In the genomic region with DNA sequence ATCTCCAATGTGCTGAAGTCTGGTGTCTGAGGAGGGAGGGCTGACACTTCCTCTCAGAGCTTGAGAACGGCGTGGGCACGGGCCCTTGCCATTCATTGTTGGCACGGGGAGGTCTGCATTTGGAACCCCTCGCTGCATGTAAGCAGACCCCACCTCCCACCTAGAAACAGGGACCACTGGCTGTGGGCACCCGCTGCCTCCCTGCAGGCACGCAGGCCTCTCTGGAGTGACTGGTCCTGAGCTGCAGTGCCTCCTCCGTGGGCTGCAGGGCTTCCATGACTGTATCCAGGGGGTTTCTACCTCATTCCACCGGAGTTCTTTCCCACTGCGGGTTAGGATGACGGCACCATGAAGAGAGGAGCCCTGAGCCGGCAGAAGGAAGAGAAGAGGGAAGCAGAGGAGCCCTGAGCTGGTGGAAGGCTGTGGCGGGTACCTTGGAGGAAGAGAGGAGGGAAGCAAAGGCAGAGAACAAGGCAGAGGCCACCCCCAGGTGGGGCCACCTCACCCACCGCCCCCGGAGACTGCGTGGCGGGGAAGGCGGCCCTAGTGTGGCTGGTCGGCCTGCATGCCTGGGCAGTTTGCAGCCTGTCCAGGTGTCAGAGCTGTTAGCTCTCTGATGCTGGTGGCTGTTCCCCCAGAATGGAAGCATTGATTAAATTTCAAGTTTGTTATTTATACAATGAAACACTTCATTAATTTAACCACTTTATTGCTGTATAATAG, we compare ENCODE assay signal across 19 cellular contexts.
"Had no signal": no experiment of that assay in that cellular context is flagged by ENCODE, and none has a peak within 500 bp of the region (broad histone marks: within the 10 kb centered on the region; RNA-seq: fewer than 3 reads in every experiment).

No MANE protein-coding gene starts in this region.

- H3K27me3 Mint-ChIP-seq: activated CD4-positive, alpha-beta T cell treated with anti-CD3 and anti-CD28 coated beads, Interleukin-2, amount 10 ng/mL, durations not matched to agents 24 days and 14 days; activated CD8-positive, alpha-beta memory T cell treated with anti-CD3 and anti-CD28 coated beads, Interleukin-2, amount 10 ng/mL, durations not matched to agents 7 days and 5 days; activated CD8-positive, alpha-beta T cell treated with anti-CD3 and anti-CD28 coated beads for 36 hours; dendritic cell treated with granulocyte-macrophage colony-stimulating factor and Interleukin-4, amounts not matched to agents 40 ng/mL and 50 ng/mL, for 4 days; progenitor cell of endocrine pancreas; stimulated activated naive CD8-positive, alpha-beta T cell treated with anti-CD3 and anti-CD28 coated beads, Interleukin-15, amount 100 ng/mL, for 72 hours had no signal

- H3K4me3 ChIP-seq: cardiac muscle cell, heart left ventricle, neural progenitor cell, tibial nerve had no signal

- H3K27me3 ChIP-seq: cardiac muscle cell, heart left ventricle, neural progenitor cell, tibial nerve had no signal

- H2AFZ ChIP-seq: neural progenitor cell had no signal

- H3K9me3 Mint-ChIP-seq: activated CD4-positive, alpha-beta T cell treated with anti-CD3 and anti-CD28 coated beads, Interleukin-2, amount 10 ng/mL, durations not matched to agents 24 days and 14 days; activated CD8-positive, alpha-beta T cell treated with anti-CD3 and anti-CD28 coated beads for 36 hours; dendritic cell treated with granulocyte-macrophage colony-stimulating factor and Interleukin-4, amounts not matched to agents 40 ng/mL and 50 ng/mL, for 4 days; stimulated activated naive CD8-positive, alpha-beta T cell treated with anti-CD3 and anti-CD28 coated beads, Interleukin-15, amount 100 ng/mL, for 72 hours had no signal

- H3K4me2 ChIP-seq: neural progenitor cell had no signal

- H3K9me3 ChIP-seq: heart left ventricle, tibial nerve had no signal

- H3K4me3 Mint-ChIP-seq: activated CD4-positive, alpha-beta T cell treated with anti-CD3 and anti-CD28 coated beads, Interleukin-2, amount 10 ng/mL, durations not matched to agents 24 days and 14 days; activated CD8-positive, alpha-beta memory T cell treated with anti-CD3 and anti-CD28 coated beads, Interleukin-2, amount 10 ng/mL, durations not matched to agents 7 days and 5 days; activated CD8-positive, alpha-beta T cell treated with anti-CD3 and anti-CD28 coated beads for 36 hours; dendritic cell treated with granulocyte-macrophage colony-stimulating factor and Interleukin-4, amounts not matched to agents 40 ng/mL and 50 ng/mL, for 4 days; neural progenitor cell; stimulated activated naive CD8-positive, alpha-beta T cell treated with anti-CD3 and anti-CD28 coated beads, Interleukin-15, amount 100 ng/mL, for 72 hours had no signal

- H3K9ac ChIP-seq: neural progenitor cell had no signal

- DNase-seq: activated CD4-positive, alpha-beta T cell treated with anti-CD3 and anti-CD28 coated beads, Interleukin-2, amount 10 ng/mL, durations not matched to agents 24 days and 14 days; activated CD8-positive, alpha-beta memory T cell treated with anti-CD3 and anti-CD28 coated beads, Interleukin-2, amount 10 ng/mL, durations not matched to agents 7 days and 5 days; activated CD8-positive, alpha-beta T cell treated with anti-CD3 and anti-CD28 coated beads for 36 hours; activated naive CD4-positive, alpha-beta T cell treated with Interleukin-2 at 50 U/mL for 16 hours; amygdala; effector CD4-positive, alpha-beta T cell; heart left ventricle; islet precursor cell; left colon; mesenchymal stem cell; stimulated activated CD4-positive, alpha-beta T cell treated with anti-CD3 and anti-CD28 coated beads, Interleukin-4, amount 100 ng/mL, for 24 hours; stimulated activated naive CD8-positive, alpha-beta T cell treated with anti-CD3 and anti-CD28 coated beads, Interleukin-15, amount 100 ng/mL, for 72 hours had no signal

- H3K27ac Mint-ChIP-seq: activated CD4-positive, alpha-beta T cell treated with anti-CD3 and anti-CD28 coated beads, Interleukin-2, amount 10 ng/mL, durations not matched to agents 24 days and 14 days; activated CD8-positive, alpha-beta memory T cell treated with anti-CD3 and anti-CD28 coated beads, Interleukin-2, amount 10 ng/mL, durations not matched to agents 7 days and 5 days; activated CD8-positive, alpha-beta T cell treated with anti-CD3 and anti-CD28 coated beads for 36 hours; dendritic cell treated with granulocyte-macrophage colony-stimulating factor and Interleukin-4, amounts not matched to agents 40 ng/mL and 50 ng/mL, for 4 days had no signal

- H3K27ac ChIP-seq: cardiac muscle cell, heart left ventricle, neural progenitor cell, tibial nerve had no signal

- H3K4me1 ChIP-seq: heart left ventricle, neural progenitor cell, tibial nerve had no signal

- FAIRE-seq: endometrium, urothelium cell line had no signal

- H3K36me3 ChIP-seq: neural progenitor cell had no signal
